8 cellular contexts compared by ENCODE assay signal in genomic region chr7:30594540-30595460, GRCh38. TPM values are rescaled to one million over a fixed set of nuclear protein-coding genes. Genes with fewer than 3 reads are reported as not detected.
DNase-seq lines count a peak whose midpoint lies in the region; ATAC-seq and TF ChIP-seq lines count a peak whose summit lies in the region.

Gene GARS1 (plus strand): TSS chr7:30594878. CDS start chr7:30594922, 44 bp downstream.

- peaks cover 29 to 38% of the 10 kb centered on the region in 2 donors for H3K36me3 Mint-ChIP-seq in activated naive CD4-positive, alpha-beta T cell treated with anti-CD3 and anti-CD28 coated beads, Interleukin-2, amount 50 U/mL, for 72 hours

- DNase-seq in GM10266 (ENCODE audit: extremely low spot score) (peak; percentile 87), NCI-H1092 (lab: John Stamatoyannopoulos, UW) (peak; percentile 88), SKM-1 (lab: John Stamatoyannopoulos, UW; ENCODE audit: unreplicated experiment) (peak; percentile 73), glomerular endothelial cell (ENCODE audit: extremely low read depth, low read depth, low spot score) (peak; percentile 54), omental fat pad (ENCODE audit: low spot score) (peak; percentile 52)
- DNase-seq in activated naive CD4-positive, alpha-beta T cell treated with anti-CD3 and anti-CD28 coated beads, Interleukin-2, amount 50 U/mL, for 72 hours (ENCODE audit: low spot score in 2 of 2), result peak; percentile 90 to 92

- ATAC-seq in HG02610 (IDR thresholded peaks at IDR 0.05; ENCODE audit: unreplicated experiment), result peak; percentile 92
- ATAC-seq in activated naive CD4-positive, alpha-beta T cell treated with anti-CD3 and anti-CD28 coated beads, Interleukin-2, amount 50 U/mL, for 72 hours, result peak; percentile 91 to 94
- ATAC-seq in omental fat pad (ENCODE audit: low FRiP score), result peak; percentile 88

- no peaks in the 10 kb centered on the region for H3K9me3 Mint-ChIP-seq in activated naive CD4-positive, alpha-beta T cell treated with anti-CD3 and anti-CD28 coated beads, Interleukin-2, amount 50 U/mL, for 72 hours

- H3K27ac Mint-ChIP-seq in activated naive CD4-positive, alpha-beta T cell treated with anti-CD3 and anti-CD28 coated beads, Interleukin-2, amount 50 U/mL, for 72 hours, result peak within 1 kb of the TSS; percentile 100

- TF ChIP-seq CTCF in GM10266 (IDR thresholded peaks at IDR 0.05; ENCODE audit: control insufficient read depth, insufficient read depth, low read depth, missing control alignments) (no peak), omental fat pad (IDR thresholded peaks at IDR 0.05) (no peak)

- H3K27ac ChIP-seq in temporal lobe (ENCODE audit: low read depth, low read length), result peak within 1 kb of the TSS; percentile 85

RNA-seq across cellular contexts. Expression of gene GARS1, which starts in this region (rescaled TPM):
- total RNA-seq in activated naive CD4-positive, alpha-beta T cell treated with anti-CD3 and anti-CD28 coated beads, Interleukin-2, amount 50 U/mL, for 72 hours, result 100 to 1,000 TPM; 167 to 263 TPM
- total RNA-seq in glomerular endothelial cell (142 and 181 TPM in 2 replicates), omental fat pad (100 to 1,000 TPM in 2 of 4 donors, 10 to 100 TPM in 2; 66.8 to 136 (median 105) TPM), temporal lobe (62.7 TPM)

Comparison
In these comparisons a context has a peak if more than half of its experiments do, and no peak if none do; other contexts are left out.
1. Peak in every context shown above with its lines: DNase-seq, ATAC-seq and H3K27ac ChIP-seq.